Comparison of ENCODE assay signal across 18 cellular contexts in the genomic region with DNA sequence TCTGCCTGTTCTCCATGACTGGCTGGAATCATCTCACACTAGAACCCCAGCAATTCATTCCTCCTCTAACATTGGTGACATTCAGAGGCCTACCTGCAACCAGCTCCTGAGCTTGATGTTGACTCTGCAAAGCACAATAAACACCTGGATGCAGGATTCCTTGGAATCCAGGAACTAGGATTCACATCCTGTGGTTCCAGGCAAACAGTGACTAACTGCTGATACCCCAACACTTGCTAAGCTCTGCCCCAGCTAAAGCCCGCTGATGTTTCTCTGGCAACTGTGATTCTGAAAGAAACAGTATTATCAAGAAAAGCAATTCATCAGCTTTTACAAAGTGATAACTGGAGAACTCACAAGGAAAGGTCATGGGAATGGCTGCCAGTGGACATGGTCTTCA. TPM values are rescaled to one million over a fixed set of nuclear protein-coding genes. Genes with fewer than 3 reads are reported as not detected.
A peak's percentile ranks its signal among the peaks of the same experiment; 100 is the strongest.
DNase-seq lines count a peak whose midpoint lies in the region; TF ChIP-seq lines count a peak whose summit lies in the region.
"Had no signal": no experiment of that assay in that cellular context is flagged by ENCODE, and none has a peak within 500 bp of the region (broad histone marks: within the 10 kb centered on the region; RNA-seq: fewer than 3 reads in every experiment).

No MANE protein-coding gene starts in this region.

- H3K27me3 Mint-ChIP-seq in HFFc6 (ENCODE audit: insufficient read depth) = peaks cover 2% of the 10 kb centered on the region; the same call in 1 of the 2 replicates
- H3K27me3 Mint-ChIP-seq in activated T-helper 2 cell treated with anti-CD3 and anti-CD28 coated beads, Interferon-gamma antibody, Interleukin-2, Interleukin-4, amounts not matched to agents 10 μg/mL and 5 μg/mL and 100 μg/mL, durations not matched to agents 14 hours and 24 hours and 36 hours (ENCODE audit: low read depth) = no peaks in the 10 kb centered on the region
- H3K27me3 Mint-ChIP-seq: activated T-helper 17 cell treated with anti-CD3 and anti-CD28 coated beads, Interleukin-2, amount 50 U/mL, for 72 hours had no signal

- TF ChIP-seq CTCF in HFFc6 (IDR thresholded peaks at IDR 0.05) (no peak), GM10248 (IDR thresholded peaks at IDR 0.05; ENCODE audit: control extremely low read depth, extremely low read depth, low read depth, missing control alignments) (no peak)

- CTCF ChIA-PET in GM10248 (lab: Yijun Ruan, JAX) = interaction anchor here (1.0 to 1.5 kb wide), 2 partner anchors 21 to 48 kb away, joined by 3 to 4 read pairs; no protein-coding TSS in a partner anchor

- H3K4me3 Mint-ChIP-seq in HFFc6 = no peak overlapping the region
- no peak overlapping the region for H3K4me3 Mint-ChIP-seq in activated T-helper 2 cell treated with anti-CD3 and anti-CD28 coated beads, Interferon-gamma antibody, Interleukin-2, Interleukin-4, amounts not matched to agents 10 μg/mL and 5 μg/mL and 100 μg/mL, durations not matched to agents 14 hours and 24 hours and 36 hours (ENCODE audit: low read depth)
- H3K4me3 Mint-ChIP-seq: activated T-helper 17 cell treated with anti-CD3 and anti-CD28 coated beads, Interleukin-2, amount 50 U/mL, for 72 hours; neural crest cell; T-helper 2 cell treated with Interferon-gamma antibody and Interleukin-4, amounts not matched to agents 5 μg/mL and 100 μg/mL, for 36 hours had no signal

- intact Hi-C loops in activated T-helper 2 cell treated with anti-CD3 and anti-CD28 coated beads, Interferon-gamma antibody, Interleukin-2, Interleukin-4, amounts not matched to agents 10 μg/mL and 5 μg/mL and 100 μg/mL, durations not matched to agents 14 hours and 24 hours and 36 hours (cut with micrococcal nuclease) = no loop called here
- intact Hi-C loops in cardiac septum (cut with DNase I) = no loop called here

- POLR2A ChIA-PET in GM10248 (lab: Yijun Ruan, JAX) = no interaction called here

- H3K36me3 Mint-ChIP-seq in HFFc6 (ENCODE audit: low read depth) = no peaks in the 10 kb centered on the region
- peaks cover 22% of the 10 kb centered on the region for H3K36me3 Mint-ChIP-seq in activated T-helper 2 cell treated with anti-CD3 and anti-CD28 coated beads, Interferon-gamma antibody, Interleukin-2, Interleukin-4, amounts not matched to agents 10 μg/mL and 5 μg/mL and 100 μg/mL, durations not matched to agents 14 hours and 24 hours and 36 hours (ENCODE audit: low read depth)

- peak overlapping the region; percentile 34 for H3K27ac Mint-ChIP-seq in HFFc6
- H3K27ac Mint-ChIP-seq in activated T-helper 2 cell treated with anti-CD3 and anti-CD28 coated beads, Interferon-gamma antibody, Interleukin-2, Interleukin-4, amounts not matched to agents 10 μg/mL and 5 μg/mL and 100 μg/mL, durations not matched to agents 14 hours and 24 hours and 36 hours = peak overlapping the region; percentile 28
- H3K27ac Mint-ChIP-seq: T-helper 2 cell treated with Interferon-gamma antibody and Interleukin-4, amounts not matched to agents 5 μg/mL and 100 μg/mL, for 36 hours had no signal

- DNase-seq in A172 (ENCODE audit: low spot score) = peak; percentile 15
- DNase-seq in HFFc6 = no peak
- no peak for DNase-seq in activated T-helper 2 cell treated with anti-CD3 and anti-CD28 coated beads, Interferon-gamma antibody, Interleukin-2, Interleukin-4, amounts not matched to agents 10 μg/mL and 5 μg/mL and 100 μg/mL, durations not matched to agents 14 hours and 24 hours and 36 hours (ENCODE audit: low spot score)
- DNase-seq in iPS-NIHi7 (ENCODE audit: extremely low spot score) = peak; percentile 42
- DNase-seq in cardiac septum (ENCODE audit: low spot score) = no peak
- DNase-seq in AG08396 (ENCODE audit: low spot score) = no peak
- DNase-seq in cortex of kidney (lab: John Stamatoyannopoulos, UW) = no peak
- DNase-seq in GM10248 (ENCODE audit: extremely low spot score) = no peak
- DNase-seq: adrenal gland; DMS79 treated with DMSO at 0.1 percent for 48 hours; effector CD8-positive, alpha-beta T cell; NCI-H1048; NCI-H2107; NCI-H69; OCI-M1 had no signal

- no peaks in the 10 kb centered on the region for H3K9me3 Mint-ChIP-seq in HFFc6
- H3K9me3 Mint-ChIP-seq in activated T-helper 2 cell treated with anti-CD3 and anti-CD28 coated beads, Interferon-gamma antibody, Interleukin-2, Interleukin-4, amounts not matched to agents 10 μg/mL and 5 μg/mL and 100 μg/mL, durations not matched to agents 14 hours and 24 hours and 36 hours = no peaks in the 10 kb centered on the region
- H3K9me3 Mint-ChIP-seq: activated T-helper 17 cell treated with anti-CD3 and anti-CD28 coated beads, Interleukin-2, amount 50 U/mL, for 72 hours; neural crest cell; T-helper 2 cell treated with Interferon-gamma antibody and Interleukin-4, amounts not matched to agents 5 μg/mL and 100 μg/mL, for 36 hours had no signal

- H3K4me1 Mint-ChIP-seq in HFFc6 (ENCODE audit: low read depth) = peaks cover 19% of the 10 kb centered on the region
- no peaks in the 10 kb centered on the region for H3K4me1 Mint-ChIP-seq in activated T-helper 2 cell treated with anti-CD3 and anti-CD28 coated beads, Interferon-gamma antibody, Interleukin-2, Interleukin-4, amounts not matched to agents 10 μg/mL and 5 μg/mL and 100 μg/mL, durations not matched to agents 14 hours and 24 hours and 36 hours (ENCODE audit: low read depth)
- H3K4me1 Mint-ChIP-seq: activated T-helper 17 cell treated with anti-CD3 and anti-CD28 coated beads, Interleukin-2, amount 50 U/mL, for 72 hours; neural crest cell had no signal

RNA-seq across cellular contexts. Expression of a gene that starts 29.2 kb away (rescaled TPM):
- total RNA-seq in A172 (2014; rRNA removed; shearing (Covaris generic)) = 15.4 and 18.2 TPM in 2 replicates
- total RNA-seq in HFFc6 (2021; fragmentation: NEBNext Ultra II Directional; extraction: Animal tissue kit (Norgen Biotek cat#: 25700)) = 1 to 10 TPM; 3.5 to 9.4 (median 8.2) TPM
- 6.4 and 7.6 TPM in 2 replicates for total RNA-seq in activated T-helper 2 cell treated with anti-CD3 and anti-CD28 coated beads, Interferon-gamma antibody, Interleukin-2, Interleukin-4, amounts not matched to agents 10 μg/mL and 5 μg/mL and 100 μg/mL, durations not matched to agents 14 hours and 24 hours and 36 hours
- total RNA-seq in cardiac septum = 4.3 TPM

Comparison
In these comparisons a context has a peak if more than half of its experiments do, and no peak if none do; other contexts are left out.
1. DNase-seq: peak in A172 (single experiment) and iPS-NIHi7 (single experiment); none in HFFc6 (single experiment), activated T-helper 2 cell treated with anti-CD3 and anti-CD28 coated beads, Interferon-gamma antibody, Interleukin-2, Interleukin-4, amounts not matched to agents 10 μg/mL and 5 μg/mL and 100 μg/mL, durations not matched to agents 14 hours and 24 hours and 36 hours (single experiment), cardiac septum (single experiment), AG08396 (single experiment), cortex of kidney (single experiment) and GM10248 (single experiment).